Comparison of ENCODE assay signal across 18 cellular contexts in genomic region chr10:499991-500390, GRCh38.
"Had no signal": no experiment of that assay in that cellular context is flagged by ENCODE, and none has a peak within 500 bp of the region (broad histone marks: within the 10 kb centered on the region; RNA-seq: fewer than 3 reads in every experiment).

No MANE protein-coding gene starts in this region.

- H3K4me3 ChIP-seq: hepatocyte, ovary, upper lobe of left lung had no signal

- FAIRE-seq: astrocyte, bronchial epithelial cell, colon, endometrium had no signal

- H3K27ac Mint-ChIP-seq: activated T-helper 17 cell treated with anti-CD3 and anti-CD28 coated beads, Interleukin-2, amount 50 U/mL, for 72 hours; stimulated activated naive B cell treated with anti-CD40 and anti-IgM and Interleukin-4, amounts not matched to agents 10 μg/mL and 1 μg/mL and 100 μg/mL, for 72 hours had no signal

- H3K36me3 Mint-ChIP-seq: stimulated activated naive B cell treated with anti-CD40 and anti-IgM and Interleukin-4, amounts not matched to agents 10 μg/mL and 1 μg/mL and 100 μg/mL, for 72 hours had no signal

- H3K9me3 Mint-ChIP-seq: activated T-helper 17 cell treated with anti-CD3 and anti-CD28 coated beads, Interleukin-2, amount 50 U/mL, for 72 hours; nephron progenitor cell; stimulated activated naive B cell treated with anti-CD40 and anti-IgM and Interleukin-4, amounts not matched to agents 10 μg/mL and 1 μg/mL and 100 μg/mL, for 72 hours had no signal

- H3K36me3 ChIP-seq: ovary, upper lobe of left lung had no signal

- DNase-seq: activated CD4-positive, alpha-beta T cell treated with anti-CD3 and anti-CD28 coated beads for 1 hour; activated CD4-positive, alpha-beta T cell treated with anti-CD3 and anti-CD28 coated beads, Interleukin-2, amount 50 U/mL, for 4 hours; activated naive CD4-positive, alpha-beta T cell treated with anti-CD3 and anti-CD28 coated beads, Interleukin-2, amount 50 U/mL, for 16 hours; islet precursor cell; nephron progenitor cell; stimulated activated CD4-positive, alpha-beta T cell treated with anti-CD3 and anti-CD28 coated beads, Interleukin-15, amount 100 ng/mL, for 24 hours; stimulated activated CD4-positive, alpha-beta T cell treated with anti-CD3 and anti-CD28 coated beads, Interleukin-4, amount 100 ng/mL, for 1 hour; stimulated activated naive B cell treated with anti-CD40 and anti-IgM and Interleukin-4, amounts not matched to agents 10 μg/mL and 1 μg/mL and 100 μg/mL, for 72 hours had no signal

- H2AFZ ChIP-seq: hepatocyte had no signal

- H3K27ac ChIP-seq: hepatocyte, ovary, upper lobe of left lung, VCaP had no signal

- H3K4me2 ChIP-seq: hepatocyte had no signal

- H3K4me3 Mint-ChIP-seq: activated T-helper 17 cell treated with anti-CD3 and anti-CD28 coated beads, Interleukin-2, amount 50 U/mL, for 72 hours; nephron progenitor cell; stimulated activated naive B cell treated with anti-CD40 and anti-IgM and Interleukin-4, amounts not matched to agents 10 μg/mL and 1 μg/mL and 100 μg/mL, for 72 hours had no signal

- H3K9me3 ChIP-seq: ovary, upper lobe of left lung had no signal

- ATAC-seq: activated T-helper 17 cell treated with anti-CD3 and anti-CD28 coated beads, Interleukin-2, amount 50 U/mL, for 72 hours; esophagus mucosa; stimulated activated naive B cell treated with anti-CD40 and anti-IgM and Interleukin-4, amounts not matched to agents 10 μg/mL and 1 μg/mL and 100 μg/mL, for 72 hours had no signal

- H3K27me3 ChIP-seq: hepatocyte, ovary, upper lobe of left lung had no signal
